11 cellular contexts compared by ENCODE assay signal in genomic region chr10:130045091-130045652, GRCh38.
A peak's percentile ranks its signal among the peaks of the same experiment; 100 is the strongest.
DNase-seq lines count a peak whose midpoint lies in the region; ATAC-seq, FAIRE-seq and TF ChIP-seq lines count a peak whose summit lies in the region.
"Had no signal": no experiment of that assay in that cellular context is flagged by ENCODE, and none has a peak within 500 bp of the region (broad histone marks: within the 10 kb centered on the region; RNA-seq: fewer than 3 reads in every experiment).

No MANE protein-coding gene starts in this region.

- peak in 1 of 2 experiments; percentile 15; a peak in 2 of 5 replicates for TF ChIP-seq RAD21 in A549 (conservative IDR thresholded peaks at IDR 0.05 in 1 of 2, IDR thresholded peaks at IDR 0.05 in 1 of 2)

- H3K27ac ChIP-seq in A549, result no peak overlapping the region
- H3K27ac ChIP-seq: gastroesophageal sphincter, uterus had no signal

- H3K4me3 ChIP-seq in A549 (no peak overlapping the region), foreskin fibroblast (ENCODE audit: low read depth in 1 of 2, low read length in 2 of 2) (no peak overlapping the region)
- H3K4me3 ChIP-seq: gastroesophageal sphincter, uterus had no signal

- TF ChIP-seq CTCF in A549 (IDR thresholded peaks at IDR 0.05) (0 out of 3 replicates have a peak, but pooled peaks have one; percentile 8), foreskin fibroblast (IDR thresholded peaks at IDR 0.05; ENCODE audit: low read depth, low read length) (peak; percentile 33)

- no peak for FAIRE-seq in A549 (lab: Jason Lieb, UNC)

- peak overlapping the region; percentile 19; the same call in 1 of the 3 replicates for H3K4me2 ChIP-seq in A549

- ATAC-seq in A549, result peak in 1 of 2 experiments; percentile 74; a peak in 3 of 6 replicates
- no peak for ATAC-seq in HG02870 (IDR thresholded peaks at IDR 0.05; ENCODE audit: unreplicated experiment)
- ATAC-seq: gastroesophageal sphincter had no signal

- 43% methylated on average over 8 of the region's 30 CpGs for WGBS in A549 (ENCODE audit: missing lambda C conversion rate)

- TF ChIP-seq POLR2A in A549 (IDR thresholded peaks at IDR 0.05; ENCODE audit: low read length), result no peak

- no peaks in the 10 kb centered on the region for H3K4me1 ChIP-seq in A549
- H3K4me1 ChIP-seq: gastroesophageal sphincter, uterus had no signal

- H3K9me3 ChIP-seq in A549, result no peaks in the 10 kb centered on the region
- H3K9me3 ChIP-seq: gastroesophageal sphincter, uterus had no signal

- DNase-seq in A549 (ENCODE audit: low read depth in 1 of 2, low spot score in 1 of 2) (peak in 1 of 2 experiments; percentile 44), Daoy (ENCODE audit: low read depth) (peak; percentile 72), NCI-H69 (lab: John Stamatoyannopoulos, UW) (peak; percentile 20), foreskin fibroblast (peak in 1 of 2 donors; percentile 48), HCEC 1CT (no peak)
- DNase-seq in activated CD8-positive, alpha-beta memory T cell treated with anti-CD3 and anti-CD28 coated beads, Interleukin-2, amount 50 U/mL, for 4 hours, result no peak
- no peak for DNase-seq in activated CD4-positive, alpha-beta T cell treated with anti-CD3 and anti-CD28 coated beads for 4 hours
- DNase-seq: NCI-H1092 treated with DMSO at 0.1 percent for 48 hours had no signal

- POLR2A ChIA-PET in A549 (lab: Yijun Ruan, JAX), result no interaction called here

- CTCF ChIA-PET in A549 (lab: Yijun Ruan, JAX), result interaction anchor here (0.9 kb wide), 1 partner anchor 65 kb away, joined by 3 read pairs; the partner anchor contains the start of gene C10orf143

- no peak for TF ChIP-seq EP300 in A549 (IDR thresholded peaks at IDR 0.05)

TF ChIP-seq in A549, 52 proteins besides CTCF, POLR2A, EP300 and RAD21:
- TF ChIP-seq HOXA7 (CRISPR knock-in tag; IDR thresholded peaks at IDR 0.05) (no peak), PBX3 (IDR thresholded peaks at IDR 0.05) (no peak), ZC3H11A (IDR thresholded peaks at IDR 0.05) (no peak), FOSB (CRISPR knock-in tag; IDR thresholded peaks at IDR 0.05) (no peak), HES2 (IDR thresholded peaks at IDR 0.05) (no peak), HOXB5 (CRISPR knock-in tag; IDR thresholded peaks at IDR 0.05) (no peak), CHD4 (IDR thresholded peaks at IDR 0.05; ENCODE audit: borderline replicate concordance) (no peak), NPAS2 (CRISPR knock-in tag; IDR thresholded peaks at IDR 0.05; ENCODE audit: borderline replicate concordance) (no peak), HOXB13 (CRISPR knock-in tag; IDR thresholded peaks at IDR 0.05; ENCODE audit: low read depth) (no peak), HDAC2 (IDR thresholded peaks at IDR 0.05) (no peak), SREBF2 (IDR thresholded peaks at IDR 0.05) (no peak)

Comparison
In these comparisons a context has a peak if more than half of its experiments do, and no peak if none do; other contexts are left out.
1. DNase-seq: peak in Daoy (single experiment) and NCI-H69 (single experiment); none in activated CD8-positive, alpha-beta memory T cell treated with anti-CD3 and anti-CD28 coated beads, Interleukin-2, amount 50 U/mL, for 4 hours (single experiment), activated CD4-positive, alpha-beta T cell treated with anti-CD3 and anti-CD28 coated beads for 4 hours (0 of 2) and HCEC 1CT (single experiment).